21 cellular contexts compared by ENCODE assay signal in the genomic region with DNA sequence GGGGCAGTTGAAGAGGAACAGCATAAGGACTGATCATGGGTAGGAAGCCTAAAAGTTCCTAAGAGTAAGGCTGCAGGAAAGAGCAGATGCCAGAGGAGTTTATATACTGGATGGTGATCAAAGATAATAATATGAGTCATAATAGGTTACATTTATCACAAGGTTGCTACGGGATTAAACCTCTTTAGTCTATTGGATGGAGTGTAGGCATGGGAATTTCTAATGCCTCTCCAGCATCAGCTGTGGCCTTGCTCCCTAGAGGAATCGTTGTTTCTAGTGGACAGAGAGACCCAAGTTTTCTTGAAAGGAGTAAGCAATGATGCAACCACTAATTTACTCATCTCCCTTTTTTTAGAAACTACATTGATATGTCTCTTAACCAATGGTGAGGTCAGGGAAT.
DNase-seq lines count a peak whose midpoint lies in the region; ATAC-seq and TF ChIP-seq lines count a peak whose summit lies in the region.
"Had no signal": no experiment of that assay in that cellular context is flagged by ENCODE, and none has a peak within 500 bp of the region (broad histone marks: within the 10 kb centered on the region; RNA-seq: fewer than 3 reads in every experiment).

No MANE protein-coding gene starts in this region.

- peak; percentile 25 for DNase-seq in NCI-H82 (lab: John Stamatoyannopoulos, UW)
- DNase-seq in NCI-H82 treated with DMSO at 0.1 percent for 48 hours (lab: John Stamatoyannopoulos, UW; ENCODE audit: unreplicated experiment), result no peak
- DNase-seq in NCI-H524 treated with DMSO at 0.1 percent for 48 hours (lab: John Stamatoyannopoulos, UW), result peak; percentile 9
- DNase-seq in choroid plexus epithelial cell (ENCODE audit: low read depth), result peak; percentile 2
- no peak for DNase-seq in SKM-1 (lab: John Stamatoyannopoulos, UW; ENCODE audit: unreplicated experiment)
- DNase-seq in COLO668 (lab: John Stamatoyannopoulos, UW; ENCODE audit: unreplicated experiment), result no peak
- DNase-seq: COR-L47; DMS 273 treated with DMSO at 0.1 percent for 48 hours; DND-41; GF-D8; GM23248; KG1; NCI-H1436; NCI-H2029; NCI-H69; NK-92 treated with Interleukin-12 subunit alpha and Interleukin-12 subunit beta, amount 100 ng/mL, for 24 hours; Right ventricle myocardium superior had no signal

- ATAC-seq in GM19455 (IDR thresholded peaks at IDR 0.05; ENCODE audit: unreplicated experiment), result no peak
- no peak for ATAC-seq in HG03097 (IDR thresholded peaks at IDR 0.05; ENCODE audit: low FRiP score, unreplicated experiment)
- ATAC-seq: HCT116 had no signal

- no peak for TF ChIP-seq CTCF in choroid plexus epithelial cell (conservative IDR thresholded peaks at IDR 0.05; ENCODE audit: low read depth, low read length)

- no peak overlapping the region for H3K4me3 ChIP-seq in choroid plexus epithelial cell (ENCODE audit: low read depth, low read length)
- H3K4me3 ChIP-seq: GM23248, SK-N-MC had no signal

Comparison
In these comparisons a context has a peak if more than half of its experiments do, and no peak if none do; other contexts are left out.
1. DNase-seq: peak in NCI-H82 (single experiment), NCI-H524 treated with DMSO at 0.1 percent for 48 hours (single experiment) and choroid plexus epithelial cell (single experiment); none in NCI-H82 treated with DMSO at 0.1 percent for 48 hours (single experiment), SKM-1 (single experiment) and COLO668 (single experiment).